ENCODE assay signal across 30 cellular contexts in genomic region chr13:112063309-112063626, GRCh38. TPM values are rescaled to one million over a fixed set of nuclear protein-coding genes. Genes with fewer than 3 reads are reported as not detected.
DNase-seq lines count a peak whose midpoint lies in the region; ATAC-seq and TF ChIP-seq lines count a peak whose summit lies in the region.
"Had no signal": no experiment of that assay in that cellular context is flagged by ENCODE, and none has a peak within 500 bp of the region (broad histone marks: within the 10 kb centered on the region; RNA-seq: fewer than 3 reads in every experiment).

No MANE protein-coding gene starts in this region.

- H3K36me3 ChIP-seq in left ventricle myocardium inferior (no peaks in the 10 kb centered on the region), heart left ventricle (no peaks in the 10 kb centered on the region)
- H3K36me3 ChIP-seq: stomach, tibial artery had no signal

- peak overlapping the region; percentile 49 for H3K27ac Mint-ChIP-seq in activated T-helper 2 cell treated with anti-CD3 and anti-CD28 coated beads, Interferon-gamma antibody, Interleukin-2, Interleukin-4, amounts not matched to agents 10 μg/mL and 5 μg/mL and 100 μg/mL, durations not matched to agents 14 hours and 24 hours and 36 hours
- no peak overlapping the region for H3K27ac Mint-ChIP-seq in memory B cell
- no peak overlapping the region for H3K27ac Mint-ChIP-seq in type B pancreatic cell
- H3K27ac Mint-ChIP-seq: activated T-cell treated with anti-CD3 and anti-CD28 coated beads, Interleukin-2, amount 50 U/mL, for 24 hours; CD4-positive, CD25-positive, alpha-beta regulatory T cell had no signal

- H3K27me3 ChIP-seq in left ventricle myocardium inferior (ENCODE audit: low read depth) (peaks cover 97% of the 10 kb centered on the region), heart left ventricle (peaks cover 77 to 96% (median 89%) of the 10 kb centered on the region in 9 donors)

- peak overlapping the region; percentile 14 for H3K4me3 ChIP-seq in left ventricle myocardium inferior
- peak overlapping the region in 1 of 12 donors; percentile 8 for H3K4me3 ChIP-seq in heart left ventricle
- H3K4me3 ChIP-seq: stomach, tibial artery had no signal

- no peaks in the 10 kb centered on the region for H3K36me3 Mint-ChIP-seq in activated T-helper 2 cell treated with anti-CD3 and anti-CD28 coated beads, Interferon-gamma antibody, Interleukin-2, Interleukin-4, amounts not matched to agents 10 μg/mL and 5 μg/mL and 100 μg/mL, durations not matched to agents 14 hours and 24 hours and 36 hours (ENCODE audit: low read depth)
- H3K36me3 Mint-ChIP-seq in memory B cell (peaks cover 2% of the 10 kb centered on the region), type B pancreatic cell (no peaks in the 10 kb centered on the region)
- H3K36me3 Mint-ChIP-seq: IgD-negative memory B cell had no signal

- no peaks in the 10 kb centered on the region for H3K9me3 ChIP-seq in left ventricle myocardium inferior (replicated peaks)
- H3K9me3 ChIP-seq in heart left ventricle = no peaks in the 10 kb centered on the region
- H3K9me3 ChIP-seq: stomach, tibial artery had no signal

- intact Hi-C loops in left ventricle myocardium inferior (cut with micrococcal nuclease) = no loop called here
- intact Hi-C loops in heart left ventricle (cut with DNase I) = loop anchor here in 1 of 10 donors (10.0 kb wide), 1 partner anchor 382 kb away; no protein-coding TSS in a partner anchor
- intact Hi-C loops in activated T-helper 2 cell treated with anti-CD3 and anti-CD28 coated beads, Interferon-gamma antibody, Interleukin-2, Interleukin-4, amounts not matched to agents 10 μg/mL and 5 μg/mL and 100 μg/mL, durations not matched to agents 14 hours and 24 hours and 36 hours (cut with micrococcal nuclease) = loop anchor here (5.0 kb wide), 1 partner anchor 379 kb away; no protein-coding TSS in a partner anchor

- H3K4me1 Mint-ChIP-seq in activated T-helper 2 cell treated with anti-CD3 and anti-CD28 coated beads, Interferon-gamma antibody, Interleukin-2, Interleukin-4, amounts not matched to agents 10 μg/mL and 5 μg/mL and 100 μg/mL, durations not matched to agents 14 hours and 24 hours and 36 hours (ENCODE audit: low read depth) = no peaks in the 10 kb centered on the region
- H3K4me1 Mint-ChIP-seq in memory B cell = no peaks in the 10 kb centered on the region
- H3K4me1 Mint-ChIP-seq in type B pancreatic cell (ENCODE audit: unreplicated experiment) = peaks cover 5% of the 10 kb centered on the region

- TF ChIP-seq POLR2A in heart left ventricle (IDR thresholded peaks at IDR 0.05) = no peak

- peaks cover 65% of the 10 kb centered on the region for H3K27me3 Mint-ChIP-seq in activated T-helper 2 cell treated with anti-CD3 and anti-CD28 coated beads, Interferon-gamma antibody, Interleukin-2, Interleukin-4, amounts not matched to agents 10 μg/mL and 5 μg/mL and 100 μg/mL, durations not matched to agents 14 hours and 24 hours and 36 hours (ENCODE audit: low read depth)
- H3K27me3 Mint-ChIP-seq in memory B cell = peaks cover 21% of the 10 kb centered on the region
- peaks cover 87% of the 10 kb centered on the region for H3K27me3 Mint-ChIP-seq in type B pancreatic cell

- no peak overlapping the region for H3K4me3 Mint-ChIP-seq in activated T-helper 2 cell treated with anti-CD3 and anti-CD28 coated beads, Interferon-gamma antibody, Interleukin-2, Interleukin-4, amounts not matched to agents 10 μg/mL and 5 μg/mL and 100 μg/mL, durations not matched to agents 14 hours and 24 hours and 36 hours (ENCODE audit: low read depth)
- H3K4me3 Mint-ChIP-seq in memory B cell = peak overlapping the region; percentile 12
- peak overlapping the region; percentile 59 for H3K4me3 Mint-ChIP-seq in type B pancreatic cell
- H3K4me3 Mint-ChIP-seq: activated T-cell treated with anti-CD3 and anti-CD28 coated beads, Interleukin-2, amount 50 U/mL, for 24 hours had no signal

- 4 to 7% (median 4%) methylated on average over 15 to 17 of the region's 17 CpGs for WGBS in heart left ventricle, 4 donors

- ATAC-seq in heart left ventricle = no peak
- ATAC-seq in memory B cell (ENCODE audit: low read depth) = no peak
- no peak for ATAC-seq in GM19467 (IDR thresholded peaks at IDR 0.05; ENCODE audit: unreplicated experiment)

- no peak for TF ChIP-seq CTCF in left ventricle myocardium inferior (IDR thresholded peaks at IDR 0.05; ENCODE audit: borderline replicate concordance)
- TF ChIP-seq CTCF in heart left ventricle (IDR thresholded peaks at IDR 0.05) = no peak
- TF ChIP-seq CTCF in type B pancreatic cell (conservative IDR thresholded peaks at IDR 0.05) = no peak

- H3K4me1 ChIP-seq in left ventricle myocardium inferior = peaks cover 26% of the 10 kb centered on the region
- H3K4me1 ChIP-seq in heart left ventricle = peaks cover 0 to 40% (median 6%) of the 10 kb centered on the region in 12 donors
- H3K4me1 ChIP-seq: parathyroid adenoma had no signal

- no peaks in the 10 kb centered on the region for H3K9me3 Mint-ChIP-seq in activated T-helper 2 cell treated with anti-CD3 and anti-CD28 coated beads, Interferon-gamma antibody, Interleukin-2, Interleukin-4, amounts not matched to agents 10 μg/mL and 5 μg/mL and 100 μg/mL, durations not matched to agents 14 hours and 24 hours and 36 hours
- H3K9me3 Mint-ChIP-seq in memory B cell = peaks cover 2% of the 10 kb centered on the region
- no peaks in the 10 kb centered on the region for H3K9me3 Mint-ChIP-seq in type B pancreatic cell
- H3K9me3 Mint-ChIP-seq: activated T-cell treated with anti-CD3 and anti-CD28 coated beads, Interleukin-2, amount 50 U/mL, for 24 hours had no signal

- DNase-seq in left ventricle myocardium inferior (no peak), heart left ventricle (no peak), memory B cell (ENCODE audit: low spot score in 2 of 2) (no peak), type B pancreatic cell (ENCODE audit: extremely low spot score, unreplicated experiment) (no peak)
- no peak for DNase-seq in activated T-helper 2 cell treated with anti-CD3 and anti-CD28 coated beads, Interferon-gamma antibody, Interleukin-2, Interleukin-4, amounts not matched to agents 10 μg/mL and 5 μg/mL and 100 μg/mL, durations not matched to agents 14 hours and 24 hours and 36 hours (ENCODE audit: low spot score)
- DNase-seq in stimulated activated CD4-positive, alpha-beta T cell treated with anti-CD3 and anti-CD28 coated beads, Interleukin-4, amount 100 ng/mL, for 1 hour = no peak
- DNase-seq: activated CD4-positive, alpha-beta T cell treated with anti-CD3 and anti-CD28 coated beads, Interleukin-2, amount 50 U/mL, for 4 hours; activated naive CD4-positive, alpha-beta T cell treated with anti-CD3 and anti-CD28 coated beads, Interleukin-2, amount 50 U/mL, for 16 hours; activated T-cell treated with anti-CD3 and anti-CD28 coated beads, Interleukin-2, amount 50 U/mL, for 24 hours; aorta; CD4-positive, CD25-positive, alpha-beta regulatory T cell; central memory CD4-positive, alpha-beta T cell; DMS 273 treated with DMSO at 0.1 percent for 48 hours; dorsolateral prefrontal cortex; left colon; mesenchymal stem cell; NCI-H1105; NCI-H1930; NCI-H526 treated with DMSO at 0.1 percent for 48 hours; stimulated activated CD4-positive, alpha-beta T cell treated with anti-CD3 and anti-CD28 coated beads, Interleukin-12 subunit alpha, Interleukin-12 subunit beta, amount 100 ng/mL, for 4 hours; stimulated activated CD4-positive, alpha-beta T cell treated with anti-CD3 and anti-CD28 coated beads, Interleukin-4, amount 100 ng/mL, for 4 hours; stomach; tibial artery had no signal

- H3K27ac ChIP-seq in left ventricle myocardium inferior (replicated peaks) = no peak overlapping the region
- H3K27ac ChIP-seq in heart left ventricle = no peak overlapping the region
- H3K27ac ChIP-seq: parathyroid adenoma, RWPE1, stomach, tibial artery, VCaP had no signal

RNA-seq across cellular contexts. Expression of gene SOX1, which starts 3.7 kb away (rescaled TPM):
- total RNA-seq in left ventricle myocardium inferior (not detected), heart left ventricle (not detected), type B pancreatic cell (ENCODE audit: low replicate concordance) (0.17 and 1.3 TPM in 2 replicates)
- not detected for polyA plus RNA-seq in heart left ventricle
- total RNA-seq in activated T-helper 2 cell treated with anti-CD3 and anti-CD28 coated beads, Interferon-gamma antibody, Interleukin-2, Interleukin-4, amounts not matched to agents 10 μg/mL and 5 μg/mL and 100 μg/mL, durations not matched to agents 14 hours and 24 hours and 36 hours = not detected in 2 replicates
- total RNA-seq: aorta; CD4-positive, CD25-positive, alpha-beta regulatory T cell; endothelial cell of umbilical vein; myocyte; stomach had no signal
- polyA plus RNA-seq: aorta; CD4-positive, CD25-positive, alpha-beta regulatory T cell; endothelial cell of umbilical vein; IgD-negative memory B cell; stomach had no signal
